1 cellular context compared by ENCODE assay signal in the genomic region with DNA sequence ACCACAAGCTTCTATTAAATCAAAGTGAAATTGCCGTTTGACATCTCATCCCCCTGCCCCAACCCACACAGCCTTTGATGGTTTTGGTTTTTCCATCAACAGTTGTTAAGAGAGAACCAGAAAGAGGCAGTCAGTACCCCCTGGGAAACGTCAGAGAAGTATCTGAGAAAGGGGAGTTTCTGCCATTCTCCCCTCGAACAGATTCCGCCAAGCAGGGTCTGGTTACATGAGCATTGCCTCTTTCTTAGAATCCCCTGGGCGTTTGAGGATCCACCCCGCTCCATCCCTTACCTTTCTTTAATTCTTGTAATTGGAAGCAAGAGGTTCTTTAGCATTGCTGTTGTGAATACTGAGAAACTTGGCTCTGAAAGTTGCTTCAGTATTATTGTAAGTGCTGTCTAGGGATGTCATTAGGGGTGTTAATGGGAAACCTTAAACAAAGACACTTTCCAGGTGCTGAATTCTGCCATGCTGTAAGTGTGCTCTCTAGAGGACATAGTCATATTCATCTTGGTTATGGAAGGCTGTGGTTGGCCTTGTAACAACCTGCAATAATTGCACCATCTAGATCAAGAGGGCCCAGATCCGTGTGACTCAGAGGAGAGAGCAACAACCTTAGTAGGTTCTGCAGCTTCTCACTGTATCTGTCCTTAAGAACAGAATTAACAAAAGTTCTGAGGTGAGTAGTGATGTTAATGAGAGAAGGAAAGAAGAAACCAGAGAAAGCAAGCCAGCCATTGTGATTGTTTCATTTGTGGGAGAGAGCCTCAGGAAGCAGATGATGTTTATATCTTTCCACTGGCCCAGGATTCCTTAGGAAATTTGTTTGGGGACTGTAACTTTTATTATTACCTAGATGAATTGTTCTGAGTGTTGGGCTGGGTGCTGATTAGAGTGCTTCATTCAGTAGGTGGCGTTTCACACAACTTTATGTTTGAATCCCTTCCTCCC.
TF ChIP-seq lines count a peak whose summit lies in the region.

No MANE protein-coding gene starts in this region.

TF ChIP-seq in K562, 482 proteins besides CTCF, POLR2A, EP300 and RAD21 (continues in another document):
- TF ChIP-seq, protein P1, sequence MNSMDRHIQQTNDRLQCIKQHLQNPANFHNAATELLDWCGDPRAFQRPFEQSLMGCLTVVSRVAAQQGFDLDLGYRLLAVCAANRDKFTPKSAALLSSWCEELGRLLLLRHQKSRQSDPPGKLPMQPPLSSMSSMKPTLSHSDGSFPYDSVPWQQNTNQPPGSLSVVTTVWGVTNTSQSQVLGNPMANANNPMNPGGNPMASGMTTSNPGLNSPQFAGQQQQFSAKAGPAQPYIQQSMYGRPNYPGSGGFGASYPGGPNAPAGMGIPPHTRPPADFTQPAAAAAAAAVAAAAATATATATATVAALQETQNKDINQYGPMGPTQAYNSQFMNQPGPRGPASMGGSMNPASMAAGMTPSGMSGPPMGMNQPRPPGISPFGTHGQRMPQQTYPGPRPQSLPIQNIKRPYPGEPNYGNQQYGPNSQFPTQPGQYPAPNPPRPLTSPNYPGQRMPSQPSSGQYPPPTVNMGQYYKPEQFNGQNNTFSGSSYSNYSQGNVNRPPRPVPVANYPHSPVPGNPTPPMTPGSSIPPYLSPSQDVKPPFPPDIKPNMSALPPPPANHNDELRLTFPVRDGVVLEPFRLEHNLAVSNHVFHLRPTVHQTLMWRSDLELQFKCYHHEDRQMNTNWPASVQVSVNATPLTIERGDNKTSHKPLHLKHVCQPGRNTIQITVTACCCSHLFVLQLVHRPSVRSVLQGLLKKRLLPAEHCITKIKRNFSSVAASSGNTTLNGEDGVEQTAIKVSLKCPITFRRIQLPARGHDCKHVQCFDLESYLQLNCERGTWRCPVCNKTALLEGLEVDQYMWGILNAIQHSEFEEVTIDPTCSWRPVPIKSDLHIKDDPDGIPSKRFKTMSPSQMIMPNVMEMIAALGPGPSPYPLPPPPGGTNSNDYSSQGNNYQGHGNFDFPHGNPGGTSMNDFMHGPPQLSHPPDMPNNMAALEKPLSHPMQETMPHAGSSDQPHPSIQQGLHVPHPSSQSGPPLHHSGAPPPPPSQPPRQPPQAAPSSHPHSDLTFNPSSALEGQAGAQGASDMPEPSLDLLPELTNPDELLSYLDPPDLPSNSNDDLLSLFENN (IDR thresholded peaks at IDR 0.05; ENCODE audit: low read depth in 2 of 2, low read length in 2 of 2): 0 out of 4 replicates have a peak, but pooled peaks of 1 of the 2 experiments have one; percentile 42
- TF ChIP-seq, protein P2, sequence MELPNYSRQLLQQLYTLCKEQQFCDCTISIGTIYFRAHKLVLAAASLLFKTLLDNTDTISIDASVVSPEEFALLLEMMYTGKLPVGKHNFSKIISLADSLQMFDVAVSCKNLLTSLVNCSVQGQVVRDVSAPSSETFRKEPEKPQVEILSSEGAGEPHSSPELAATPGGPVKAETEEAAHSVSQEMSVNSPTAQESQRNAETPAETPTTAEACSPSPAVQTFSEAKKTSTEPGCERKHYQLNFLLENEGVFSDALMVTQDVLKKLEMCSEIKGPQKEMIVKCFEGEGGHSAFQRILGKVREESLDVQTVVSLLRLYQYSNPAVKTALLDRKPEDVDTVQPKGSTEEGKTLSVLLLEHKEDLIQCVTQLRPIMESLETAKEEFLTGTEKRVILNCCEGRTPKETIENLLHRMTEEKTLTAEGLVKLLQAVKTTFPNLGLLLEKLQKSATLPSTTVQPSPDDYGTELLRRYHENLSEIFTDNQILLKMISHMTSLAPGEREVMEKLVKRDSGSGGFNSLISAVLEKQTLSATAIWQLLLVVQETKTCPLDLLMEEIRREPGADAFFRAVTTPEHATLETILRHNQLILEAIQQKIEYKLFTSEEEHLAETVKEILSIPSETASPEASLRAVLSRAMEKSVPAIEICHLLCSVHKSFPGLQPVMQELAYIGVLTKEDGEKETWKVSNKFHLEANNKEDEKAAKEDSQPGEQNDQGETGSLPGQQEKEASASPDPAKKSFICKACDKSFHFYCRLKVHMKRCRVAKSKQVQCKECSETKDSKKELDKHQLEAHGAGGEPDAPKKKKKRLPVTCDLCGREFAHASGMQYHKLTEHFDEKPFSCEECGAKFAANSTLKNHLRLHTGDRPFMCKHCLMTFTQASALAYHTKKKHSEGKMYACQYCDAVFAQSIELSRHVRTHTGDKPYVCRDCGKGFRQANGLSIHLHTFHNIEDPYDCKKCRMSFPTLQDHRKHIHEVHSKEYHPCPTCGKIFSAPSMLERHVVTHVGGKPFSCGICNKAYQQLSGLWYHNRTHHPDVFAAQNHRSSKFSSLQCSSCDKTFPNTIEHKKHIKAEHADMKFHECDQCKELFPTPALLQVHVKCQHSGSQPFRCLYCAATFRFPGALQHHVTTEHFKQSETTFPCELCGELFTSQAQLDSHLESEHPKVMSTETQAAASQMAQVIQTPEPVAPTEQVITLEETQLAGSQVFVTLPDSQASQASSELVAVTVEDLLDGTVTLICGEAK (IDR thresholded peaks at IDR 0.05): no peak
- TF ChIP-seq, protein P2 (CRISPR knock-in tag; IDR thresholded peaks at IDR 0.05): no peak
- TF ChIP-seq SMAD2 (IDR thresholded peaks at IDR 0.05; ENCODE audit: low read depth, low read length) (no peak), EP400 (IDR thresholded peaks at IDR 0.05) (peak; percentile 81), ZNF274 (IDR thresholded peaks at IDR 0.05; ENCODE audit: borderline replicate concordance, low read depth, low read length) (no peak), LEF1 (IDR thresholded peaks at IDR 0.05) (0 out of 2 replicates have a peak, but pooled peaks have one; percentile 35), NR2C2 (CRISPR knock-in tag; IDR thresholded peaks at IDR 0.05) (no peak), NR2C2 (tag; IDR thresholded peaks at IDR 0.05) (peak; percentile 20), SUPT5H (IDR thresholded peaks at IDR 0.05) (peak; percentile 19; the same call in 1 of the 2 replicates), GTF2F1 (IDR thresholded peaks at IDR 0.05; ENCODE audit: low read depth, low read length) (no peak), FOS (IDR thresholded peaks at IDR 0.05; ENCODE audit: extremely low read depth, insufficient read length) (peak; percentile 19), ZNF445 (CRISPR knock-in tag; IDR thresholded peaks at IDR 0.05; ENCODE audit: low read depth) (no peak), RBM34 (IDR thresholded peaks at IDR 0.05; ENCODE audit: borderline replicate concordance, insufficient read depth, low read length) (no peak), IRF2 (CRISPR knock-in tag; IDR thresholded peaks at IDR 0.05) (no peak), RCOR1 (IDR thresholded peaks at IDR 0.05; ENCODE audit: borderline replicate concordance in 1 of 2, low read depth in 2 of 2, low read length in 2 of 2) (peak in 1 of 2 experiments; percentile 31; a peak in 1 of 4 replicates), ZNF140 (CRISPR knock-in tag; IDR thresholded peaks at IDR 0.05) (no peak), SMAD1 (IDR thresholded peaks at IDR 0.05; ENCODE audit: low read depth, low read length, partially characterized antibody) (no peak), SNRNP70 (optimal IDR thresholded peaks at IDR 0.05; ENCODE audit: low read depth, low read length) (no peak), JUND (IDR thresholded peaks at IDR 0.05; ENCODE audit: borderline replicate concordance, low read depth, low read length) (peak; percentile 85), JUND (tag; IDR thresholded peaks at IDR 0.05; ENCODE audit: borderline replicate concordance, low read depth, low read length) (peak; percentile 65; the same call in 1 of the 3 replicates), EHMT2 (IDR thresholded peaks at IDR 0.05) (no peak; the same call in 1 of the 2 replicates), CAMTA2 (CRISPR knock-in tag; conservative IDR thresholded peaks at IDR 0.05) (no peak), NFRKB (IDR thresholded peaks at IDR 0.05; ENCODE audit: low read depth) (peak; percentile 60; the same call in 1 of the 2 replicates), RHOXF2B (CRISPR knock-in tag; conservative IDR thresholded peaks at IDR 0.05) (no peak), L3MBTL2 (IDR thresholded peaks at IDR 0.05) (peak; percentile 58; the same call in 1 of the 2 replicates), MEF2D (tag; conservative IDR thresholded peaks at IDR 0.05; ENCODE audit: low read depth) (no peak), ZEB2 (IDR thresholded peaks at IDR 0.05) (peak; percentile 37; the same call in 1 of the 2 replicates), SRSF3 (IDR thresholded peaks at IDR 0.05; ENCODE audit: insufficient read depth, low read length) (no peak), ZNF174 (CRISPR knock-in tag; IDR thresholded peaks at IDR 0.05) (no peak)
- TF ChIP-seq, protein P3, sequence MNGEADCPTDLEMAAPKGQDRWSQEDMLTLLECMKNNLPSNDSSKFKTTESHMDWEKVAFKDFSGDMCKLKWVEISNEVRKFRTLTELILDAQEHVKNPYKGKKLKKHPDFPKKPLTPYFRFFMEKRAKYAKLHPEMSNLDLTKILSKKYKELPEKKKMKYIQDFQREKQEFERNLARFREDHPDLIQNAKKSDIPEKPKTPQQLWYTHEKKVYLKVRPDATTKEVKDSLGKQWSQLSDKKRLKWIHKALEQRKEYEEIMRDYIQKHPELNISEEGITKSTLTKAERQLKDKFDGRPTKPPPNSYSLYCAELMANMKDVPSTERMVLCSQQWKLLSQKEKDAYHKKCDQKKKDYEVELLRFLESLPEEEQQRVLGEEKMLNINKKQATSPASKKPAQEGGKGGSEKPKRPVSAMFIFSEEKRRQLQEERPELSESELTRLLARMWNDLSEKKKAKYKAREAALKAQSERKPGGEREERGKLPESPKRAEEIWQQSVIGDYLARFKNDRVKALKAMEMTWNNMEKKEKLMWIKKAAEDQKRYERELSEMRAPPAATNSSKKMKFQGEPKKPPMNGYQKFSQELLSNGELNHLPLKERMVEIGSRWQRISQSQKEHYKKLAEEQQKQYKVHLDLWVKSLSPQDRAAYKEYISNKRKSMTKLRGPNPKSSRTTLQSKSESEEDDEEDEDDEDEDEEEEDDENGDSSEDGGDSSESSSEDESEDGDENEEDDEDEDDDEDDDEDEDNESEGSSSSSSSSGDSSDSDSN (IDR thresholded peaks at IDR 0.05; ENCODE audit: borderline replicate concordance in 1 of 2, low read depth in 2 of 2, low read length in 2 of 2): 0 out of 4 replicates have a peak, but pooled peaks of 1 of the 2 experiments have one; percentile 32
- TF ChIP-seq, protein P4, sequence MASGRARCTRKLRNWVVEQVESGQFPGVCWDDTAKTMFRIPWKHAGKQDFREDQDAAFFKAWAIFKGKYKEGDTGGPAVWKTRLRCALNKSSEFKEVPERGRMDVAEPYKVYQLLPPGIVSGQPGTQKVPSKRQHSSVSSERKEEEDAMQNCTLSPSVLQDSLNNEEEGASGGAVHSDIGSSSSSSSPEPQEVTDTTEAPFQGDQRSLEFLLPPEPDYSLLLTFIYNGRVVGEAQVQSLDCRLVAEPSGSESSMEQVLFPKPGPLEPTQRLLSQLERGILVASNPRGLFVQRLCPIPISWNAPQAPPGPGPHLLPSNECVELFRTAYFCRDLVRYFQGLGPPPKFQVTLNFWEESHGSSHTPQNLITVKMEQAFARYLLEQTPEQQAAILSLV (tag; IDR thresholded peaks at IDR 0.05): peak; percentile 85
- TF ChIP-seq, protein P5, sequence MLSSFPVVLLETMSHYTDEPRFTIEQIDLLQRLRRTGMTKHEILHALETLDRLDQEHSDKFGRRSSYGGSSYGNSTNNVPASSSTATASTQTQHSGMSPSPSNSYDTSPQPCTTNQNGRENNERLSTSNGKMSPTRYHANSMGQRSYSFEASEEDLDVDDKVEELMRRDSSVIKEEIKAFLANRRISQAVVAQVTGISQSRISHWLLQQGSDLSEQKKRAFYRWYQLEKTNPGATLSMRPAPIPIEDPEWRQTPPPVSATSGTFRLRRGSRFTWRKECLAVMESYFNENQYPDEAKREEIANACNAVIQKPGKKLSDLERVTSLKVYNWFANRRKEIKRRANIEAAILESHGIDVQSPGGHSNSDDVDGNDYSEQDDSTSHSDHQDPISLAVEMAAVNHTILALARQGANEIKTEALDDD (IDR thresholded peaks at IDR 0.05): peak; percentile 4; the same call in 1 of the 2 replicates
- TF ChIP-seq, protein P6, sequence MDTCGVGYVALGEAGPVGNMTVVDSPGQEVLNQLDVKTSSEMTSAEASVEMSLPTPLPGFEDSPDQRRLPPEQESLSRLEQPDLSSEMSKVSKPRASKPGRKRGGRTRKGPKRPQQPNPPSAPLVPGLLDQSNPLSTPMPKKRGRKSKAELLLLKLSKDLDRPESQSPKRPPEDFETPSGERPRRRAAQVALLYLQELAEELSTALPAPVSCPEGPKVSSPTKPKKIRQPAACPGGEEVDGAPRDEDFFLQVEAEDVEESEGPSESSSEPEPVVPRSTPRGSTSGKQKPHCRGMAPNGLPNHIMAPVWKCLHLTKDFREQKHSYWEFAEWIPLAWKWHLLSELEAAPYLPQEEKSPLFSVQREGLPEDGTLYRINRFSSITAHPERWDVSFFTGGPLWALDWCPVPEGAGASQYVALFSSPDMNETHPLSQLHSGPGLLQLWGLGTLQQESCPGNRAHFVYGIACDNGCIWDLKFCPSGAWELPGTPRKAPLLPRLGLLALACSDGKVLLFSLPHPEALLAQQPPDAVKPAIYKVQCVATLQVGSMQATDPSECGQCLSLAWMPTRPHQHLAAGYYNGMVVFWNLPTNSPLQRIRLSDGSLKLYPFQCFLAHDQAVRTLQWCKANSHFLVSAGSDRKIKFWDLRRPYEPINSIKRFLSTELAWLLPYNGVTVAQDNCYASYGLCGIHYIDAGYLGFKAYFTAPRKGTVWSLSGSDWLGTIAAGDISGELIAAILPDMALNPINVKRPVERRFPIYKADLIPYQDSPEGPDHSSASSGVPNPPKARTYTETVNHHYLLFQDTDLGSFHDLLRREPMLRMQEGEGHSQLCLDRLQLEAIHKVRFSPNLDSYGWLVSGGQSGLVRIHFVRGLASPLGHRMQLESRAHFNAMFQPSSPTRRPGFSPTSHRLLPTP (IDR thresholded peaks at IDR 0.05; ENCODE audit: borderline replicate concordance, extremely low read depth, insufficient read length): no peak
- TF ChIP-seq, protein P7, sequence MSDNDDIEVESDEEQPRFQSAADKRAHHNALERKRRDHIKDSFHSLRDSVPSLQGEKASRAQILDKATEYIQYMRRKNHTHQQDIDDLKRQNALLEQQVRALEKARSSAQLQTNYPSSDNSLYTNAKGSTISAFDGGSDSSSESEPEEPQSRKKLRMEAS (CRISPR knock-in tag; IDR thresholded peaks at IDR 0.05): no peak
